In genomic region chr10:11023554-11023953, GRCh38 we compare ENCODE assay signal across 17 cellular contexts. TPM values are rescaled to one million over a fixed set of nuclear protein-coding genes. Genes with fewer than 3 reads are reported as not detected.
DNase-seq lines count a peak whose midpoint lies in the region; ATAC-seq and TF ChIP-seq lines count a peak whose summit lies in the region.
"Had no signal": no experiment of that assay in that cellular context is flagged by ENCODE, and none has a peak within 500 bp of the region (broad histone marks: within the 10 kb centered on the region; RNA-seq: fewer than 3 reads in every experiment).

No MANE protein-coding gene starts in this region.

- H3K27me3 Mint-ChIP-seq in WTC11 (ENCODE audit: low read depth) (peaks cover 13% of the 10 kb centered on the region), endodermal cell (ENCODE audit: insufficient read depth) (no peaks in the 10 kb centered on the region), neural progenitor cell (ENCODE audit: insufficient read depth, low read depth) (peaks cover 4% of the 10 kb centered on the region)

- CTCF ChIA-PET in WTC11 (lab: Charles Lee): no interaction called here

- TF ChIP-seq CTCF in GM12865 (IDR thresholded peaks at IDR 0.05; ENCODE audit: insufficient read depth, low read depth, low read length, missing control alignments) (no peak), WTC11 (IDR thresholded peaks at IDR 0.05) (no peak), endodermal cell (conservative IDR thresholded peaks at IDR 0.05) (no peak), neural progenitor cell (IDR thresholded peaks at IDR 0.05) (no peak)

- no peak for ATAC-seq in WTC11
- no peak for ATAC-seq in HG03354 (IDR thresholded peaks at IDR 0.05; ENCODE audit: poor library complexity, severe bottlenecking, unreplicated experiment)
- ATAC-seq: HCT116 had no signal

- H3K27ac ChIP-seq in endodermal cell (ENCODE audit: low read depth, low read length) (no peak overlapping the region), neural progenitor cell (no peak overlapping the region)
- H3K27ac ChIP-seq: BLaER1 treated with 17β-estradiol and CSF1 and Interleukin-3, amounts not matched to agents 10 nM and 100 nM; GM23248 had no signal

- H3K4me3 ChIP-seq in GM12865 (ENCODE audit: low read depth, low read length) (0 out of 2 replicates have a peak overlapping the region, but pooled peaks have one; percentile 29), endodermal cell (ENCODE audit: low read length) (peak overlapping the region; percentile 98), neural progenitor cell (no peak overlapping the region)
- H3K4me3 ChIP-seq: BLaER1 treated with 17β-estradiol and CSF1 and Interleukin-3, amounts not matched to agents 10 nM and 100 nM; GM23248 had no signal

- H3K4me1 Mint-ChIP-seq in WTC11 (peaks cover 64% of the 10 kb centered on the region), endodermal cell (peaks cover 69% of the 10 kb centered on the region), neural progenitor cell (peaks cover 33% of the 10 kb centered on the region)

- no peaks in the 10 kb centered on the region for H3K9me3 ChIP-seq in endodermal cell (ENCODE audit: control insufficient read depth, low read length)
- no peaks in the 10 kb centered on the region for H3K9me3 ChIP-seq in neural progenitor cell (ENCODE audit: low read depth)
- H3K9me3 ChIP-seq: BLaER1 treated with 17β-estradiol and CSF1 and Interleukin-3, amounts not matched to agents 10 nM and 100 nM had no signal

- H3K79me2 ChIP-seq in neural progenitor cell (ENCODE audit: low read depth): peaks cover 41% of the 10 kb centered on the region

- H3K4me1 ChIP-seq in endodermal cell (ENCODE audit: control insufficient read depth, insufficient read depth, low read length) (peaks cover 18% of the 10 kb centered on the region), neural progenitor cell (peaks cover 57% of the 10 kb centered on the region)

- H3K27ac Mint-ChIP-seq in WTC11: 0 out of 2 replicates have a peak overlapping the region, but pooled peaks have one; percentile 45
- peak overlapping the region; percentile 54 for H3K27ac Mint-ChIP-seq in endodermal cell
- no peak overlapping the region for H3K27ac Mint-ChIP-seq in neural progenitor cell
- H3K27ac Mint-ChIP-seq: CD4-positive, alpha-beta T cell had no signal

- H3K36me3 ChIP-seq in endodermal cell (ENCODE audit: control insufficient read depth, insufficient read depth, low read length) (peaks cover 18% of the 10 kb centered on the region), neural progenitor cell (no peaks in the 10 kb centered on the region)
- H3K36me3 ChIP-seq: BLaER1 treated with 17β-estradiol and CSF1 and Interleukin-3, amounts not matched to agents 10 nM and 100 nM had no signal

- H3K4me3 Mint-ChIP-seq in WTC11 (no peak overlapping the region), endodermal cell (peak overlapping the region; percentile 85), neural progenitor cell (no peak overlapping the region)
- H3K4me3 Mint-ChIP-seq: CD4-positive, alpha-beta T cell had no signal

- no peak overlapping the region for H2AFZ ChIP-seq in neural progenitor cell (replicated peaks)
- H2AFZ ChIP-seq: GM23248 had no signal

- POLR2A ChIA-PET in WTC11 (lab: Charles Lee): no interaction called here

- H3K9ac ChIP-seq in endodermal cell (ENCODE audit: extremely low read depth, low read length, poor library complexity, severe bottlenecking) (peak overlapping the region; percentile 22), neural progenitor cell (no peak overlapping the region)
- H3K9ac ChIP-seq: BLaER1 treated with 17β-estradiol and CSF1 and Interleukin-3, amounts not matched to agents 10 nM and 100 nM; GM23248 had no signal

- H4K20me1 ChIP-seq in neural progenitor cell (ENCODE audit: low read depth): peaks cover 28% of the 10 kb centered on the region

- 85 to 89% methylated on average over 3 to 4 of the region's 4 CpGs for WGBS in endodermal cell (ENCODE audit: insufficient coverage in 1 of 2, insufficient read length in 1 of 2), 2 experiments

- H3K27me3 ChIP-seq in endodermal cell (ENCODE audit: control insufficient read depth, insufficient read depth, low read length, poor library complexity, severe bottlenecking) (no peaks in the 10 kb centered on the region), neural progenitor cell (peaks cover 14% of the 10 kb centered on the region)

- H3K9me3 Mint-ChIP-seq in WTC11 (no peaks in the 10 kb centered on the region), endodermal cell (no peaks in the 10 kb centered on the region), neural progenitor cell (no peaks in the 10 kb centered on the region)
- H3K9me3 Mint-ChIP-seq: CD4-positive, alpha-beta T cell had no signal

- H3F3A ChIP-seq in neural progenitor cell (ENCODE audit: low read depth): peaks cover 10% of the 10 kb centered on the region

- no peak for DNase-seq in GM12865 (ENCODE audit: low read depth)
- DNase-seq in WTC11 (ENCODE audit: low spot score): no peak
- DNase-seq in endodermal cell: no peak
- no peak for DNase-seq in neural progenitor cell (ENCODE audit: low spot score)
- DNase-seq in KG1 (lab: John Stamatoyannopoulos, UW): no peak
- no peak for DNase-seq in activated T-cell treated with anti-CD3 and anti-CD28 coated beads, Interleukin-2, amount 50 U/mL, for 48 hours
- no peak for DNase-seq in NCI-H2107 treated with DMSO at 0.1 percent for 48 hours (lab: John Stamatoyannopoulos, UW; ENCODE audit: unreplicated experiment)
- DNase-seq: ACHN; Calu3; CD4-positive, alpha-beta T cell; DMS 273 treated with DMSO at 0.1 percent for 48 hours; DMS79; GM23248 had no signal

- H3K36me3 Mint-ChIP-seq in WTC11: no peaks in the 10 kb centered on the region
- peaks cover 16% of the 10 kb centered on the region for H3K36me3 Mint-ChIP-seq in endodermal cell (ENCODE audit: low read depth)
- no peaks in the 10 kb centered on the region for H3K36me3 Mint-ChIP-seq in neural progenitor cell

- H3K4me2 ChIP-seq in neural progenitor cell: peak overlapping the region; percentile 33
- H3K4me2 ChIP-seq: BLaER1 treated with 17β-estradiol and CSF1 and Interleukin-3, amounts not matched to agents 10 nM and 100 nM had no signal

TF ChIP-seq in WTC11, 78 proteins besides CTCF, POLR2A, EP300 and RAD21 (continues in another document):
- no peak for TF ChIP-seq ZNF219 (CRISPR knock-in tag; IDR thresholded peaks at IDR 0.05; ENCODE audit: borderline replicate concordance)
- TF ChIP-seq AFF4 (CRISPR knock-in tag; IDR thresholded peaks at IDR 0.05; ENCODE audit: borderline replicate concordance): no peak
- no peak for TF ChIP-seq ZMAT4 (CRISPR knock-in tag; IDR thresholded peaks at IDR 0.05)
- no peak for TF ChIP-seq ZNF121 (CRISPR knock-in tag; IDR thresholded peaks at IDR 0.05)

RNA-seq across cellular contexts. Expression of gene CELF2, which starts 5.9 kb away (rescaled TPM):
- 16.8 to 24.6 TPM (median 17.8 TPM) in 3 replicates for total RNA-seq in WTC11 (2021)
- total RNA-seq in endodermal cell: 10 to 100 TPM; 79.9 to 96.1 TPM
- 23.5 TPM for polyA plus RNA-seq in endodermal cell (2013, experiment 1 of 2)
- 24.6 TPM for polyA plus RNA-seq in endodermal cell (2013, experiment 2 of 2)
- 31.6 and 33.8 TPM in 2 replicates for total RNA-seq in neural progenitor cell (ENCODE audit: low replicate concordance)
- total RNA-seq: Calu3, HT-29 had no signal
